16 cellular contexts compared by ENCODE assay signal in the genomic region with DNA sequence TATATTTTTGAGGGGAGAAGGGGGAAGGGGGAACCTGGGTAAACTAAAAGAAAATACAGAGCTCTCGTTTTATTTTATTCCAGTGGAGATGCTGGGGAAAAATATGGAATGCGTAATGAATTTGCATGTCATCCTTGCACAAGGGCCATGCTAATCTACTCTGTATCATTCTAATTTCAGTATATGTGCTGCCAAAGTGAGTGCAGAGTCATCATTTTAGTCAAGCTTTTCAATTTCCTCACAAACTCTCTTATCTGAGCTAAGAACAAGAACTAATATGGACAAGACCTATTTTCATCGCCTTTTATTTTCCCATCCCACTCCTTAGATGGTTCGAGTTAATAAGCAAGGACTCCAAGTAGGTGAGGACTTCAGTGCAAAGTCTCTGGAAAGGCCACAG. TPM values are rescaled to one million over a fixed set of nuclear protein-coding genes. Genes with fewer than 3 reads are reported as not detected.
A peak's percentile ranks its signal among the peaks of the same experiment; 100 is the strongest.
DNase-seq lines count a peak whose midpoint lies in the region; ATAC-seq, FAIRE-seq and TF ChIP-seq lines count a peak whose summit lies in the region.
"Had no signal": no experiment of that assay in that cellular context is flagged by ENCODE, and none has a peak within 500 bp of the region (broad histone marks: within the 10 kb centered on the region; RNA-seq: fewer than 3 reads in every experiment).

No MANE protein-coding gene starts in this region.

- H3K9me3 ChIP-seq in right lobe of liver (no peaks in the 10 kb centered on the region), HepG2 (ENCODE audit: low read length) (no peaks in the 10 kb centered on the region), gastroesophageal sphincter (no peaks in the 10 kb centered on the region), skeletal muscle tissue (ENCODE audit: control insufficient read depth in 3 of 3, low read length in 3 of 3) (no peaks in the 10 kb centered on the region), PC-9 (ENCODE audit: insufficient read depth, low read depth) (peaks cover 5% of the 10 kb centered on the region; the same call in 1 of the 2 replicates)

- peak overlapping the region in 2 of 3 donors; percentile 40 for H3K27ac ChIP-seq in right lobe of liver
- H3K27ac ChIP-seq in HepG2 (ENCODE audit: extremely low read length, insufficient read depth, low read length), result no peak overlapping the region
- peak overlapping the region in 3 of 4 donors; percentile 15 to 26 (median 20) for H3K27ac ChIP-seq in gastroesophageal sphincter
- H3K27ac ChIP-seq in skeletal muscle tissue (ENCODE audit: low read depth, low read length), result peak overlapping the region; percentile 12
- H3K27ac ChIP-seq in PC-9, result no peak overlapping the region

- H3K79me2 ChIP-seq in HepG2 (ENCODE audit: insufficient read depth, low read length), result no peaks in the 10 kb centered on the region
- H3K79me2 ChIP-seq in PC-9 (ENCODE audit: low read depth), result no peaks in the 10 kb centered on the region

- TF ChIP-seq POLR2A in right lobe of liver (IDR thresholded peaks at IDR 0.05), result no peak
- TF ChIP-seq POLR2A in HepG2 (IDR thresholded peaks at IDR 0.05; ENCODE audit: insufficient read depth in 1 of 2, low read depth in 2 of 2, low read length in 2 of 2), result no peak
- TF ChIP-seq POLR2A in gastroesophageal sphincter (IDR thresholded peaks at IDR 0.05), result no peak

- no peak for TF ChIP-seq RAD21 in HepG2 (CRISPR knock-in tag; IDR thresholded peaks at IDR 0.05)

- no peak overlapping the region for H3K27ac Mint-ChIP-seq in activated CD8-positive, alpha-beta memory T cell treated with anti-CD3 and anti-CD28 coated beads, Interleukin-2, amount 10 ng/mL, durations not matched to agents 7 days and 5 days

- no peaks in the 10 kb centered on the region for H3F3A ChIP-seq in PC-9 (ENCODE audit: insufficient read depth, low read depth)

- H3K4me1 Mint-ChIP-seq in activated CD8-positive, alpha-beta memory T cell treated with anti-CD3 and anti-CD28 coated beads, Interleukin-2, amount 10 ng/mL, durations not matched to agents 7 days and 5 days, result no peaks in the 10 kb centered on the region

- H3K9ac ChIP-seq in HepG2 (ENCODE audit: insufficient read depth, low read depth, low read length) (no peak overlapping the region), skeletal muscle tissue (ENCODE audit: low read depth in 1 of 3, low read length in 3 of 3) (no peak overlapping the region)

- H3K9me3 Mint-ChIP-seq in activated CD8-positive, alpha-beta memory T cell treated with anti-CD3 and anti-CD28 coated beads, Interleukin-2, amount 10 ng/mL, durations not matched to agents 7 days and 5 days (ENCODE audit: low read depth), result peaks cover 5% of the 10 kb centered on the region

- in situ Hi-C loops in HepG2 (cut with HindIII; ENCODE audit: extremely low pct_ligation_motif_present, low pct_unique_long_range_greater_than_20kb), result no loop called here

- intact Hi-C loops in right lobe of liver (cut with DNase I), result no loop called here
- intact Hi-C loops in HepG2 (cut with micrococcal nuclease; ENCODE audit: unreplicated experiment), result no loop called here
- intact Hi-C loops in PC-9 (cut with micrococcal nuclease; ENCODE audit: unreplicated experiment), result no loop called here

- no peaks in the 10 kb centered on the region for H3K4me1 ChIP-seq in right lobe of liver
- H3K4me1 ChIP-seq in HepG2 (ENCODE audit: insufficient read depth, low read length), result peaks cover 9% of the 10 kb centered on the region; the same call in 1 of the 2 replicates
- no peaks in the 10 kb centered on the region for H3K4me1 ChIP-seq in gastroesophageal sphincter
- no peaks in the 10 kb centered on the region for H3K4me1 ChIP-seq in skeletal muscle tissue (ENCODE audit: control insufficient read depth in 3 of 3, insufficient read depth in 3 of 3, low read length in 3 of 3)
- peaks cover 12% of the 10 kb centered on the region; the same call in 1 of the 2 replicates for H3K4me1 ChIP-seq in PC-9 (replicated peaks; ENCODE audit: insufficient read depth)

- no peak for TF ChIP-seq CTCF in right lobe of liver (IDR thresholded peaks at IDR 0.05)
- TF ChIP-seq CTCF in HepG2 (CRISPR knock-in tag; IDR thresholded peaks at IDR 0.05), result no peak
- no peak for TF ChIP-seq CTCF in gastroesophageal sphincter (IDR thresholded peaks at IDR 0.05)
- TF ChIP-seq CTCF in PC-9 (conservative IDR thresholded peaks at IDR 0.05), result no peak

- POLR2A ChIA-PET in HepG2 (lab: Yijun Ruan, JAX), result interaction anchor here (1.5 kb wide), 1 partner anchor 18 kb away, joined by 5 read pairs; no protein-coding TSS in a partner anchor
- POLR2A ChIA-PET in PC-9 (lab: Charles Lee; ENCODE audit: unreplicated experiment), result interaction anchor here (0.5 kb wide), 1 partner anchor 51 kb away, joined by 8 read pairs; no protein-coding TSS in a partner anchor

- H3K4me3 Mint-ChIP-seq in activated CD8-positive, alpha-beta memory T cell treated with anti-CD3 and anti-CD28 coated beads, Interleukin-2, amount 10 ng/mL, durations not matched to agents 7 days and 5 days, result no peak overlapping the region
- H3K4me3 Mint-ChIP-seq: CD4-positive, CD25-positive, alpha-beta regulatory T cell had no signal

- no peaks in the 10 kb centered on the region for H4K20me1 ChIP-seq in HepG2 (ENCODE audit: insufficient read depth, low read length)
- no peaks in the 10 kb centered on the region for H4K20me1 ChIP-seq in PC-9 (ENCODE audit: insufficient read depth)

- WGBS in right lobe of liver (ENCODE audit: insufficient coverage, low coverage, low lambda C conversion rate, missing lambda C conversion rate), result 77% methylated on average over 4 of the region's 4 CpGs
- 36% methylated on average over 4 of the region's 4 CpGs for WGBS in HepG2 (ENCODE audit: low lambda C conversion rate)
- 73 to 91% methylated on average over 2 to 3 of the region's 4 CpGs for WGBS in gastroesophageal sphincter (ENCODE audit: low coverage in 1 of 2), 2 donors

- BruUV-seq in HepG2 (replicated peaks; lab: Mats Ljungman, UMichigan) (no TSS peak), PC-9 (replicated peaks; lab: Mats Ljungman, UMichigan) (no TSS peak)

- DNase-seq in right lobe of liver (no peak), HepG2 (ENCODE audit: low spot score) (no peak), KG1 (lab: John Stamatoyannopoulos, UW) (no peak), PC-9 (no peak)
- DNase-seq in effector CD8-positive, alpha-beta T cell (lab: John Stamatoyannopoulos, UW), result no peak
- no peak for DNase-seq in activated CD8-positive, alpha-beta memory T cell treated with anti-CD3 and anti-CD28 coated beads, Interleukin-2, amount 10 ng/mL, durations not matched to agents 7 days and 5 days
- DNase-seq: CD4-positive, CD25-positive, alpha-beta regulatory T cell; DMS53; IMR-90; NCI-H1417 treated with DMSO at 0.1 percent for 48 hours; NCI-H2029 treated with DMSO at 0.1 percent for 48 hours; NCI-H526 had no signal

- H3K9me2 ChIP-seq in PC-9 (ENCODE audit: insufficient read depth), result peaks cover 1% of the 10 kb centered on the region; the same call in 1 of the 2 replicates

- no peaks in the 10 kb centered on the region for H3K27me3 ChIP-seq in right lobe of liver
- H3K27me3 ChIP-seq in HepG2 (ENCODE audit: control insufficient read depth in 1 of 2, insufficient read depth in 2 of 2, low read length in 2 of 2), result peaks cover 5 to 38% of the 10 kb centered on the region in 2 experiments; a peak in 3 of 5 replicates
- no peaks in the 10 kb centered on the region for H3K27me3 ChIP-seq in gastroesophageal sphincter
- H3K27me3 ChIP-seq in skeletal muscle tissue (ENCODE audit: control insufficient read depth in 3 of 3, insufficient read depth in 3 of 3, low read length in 3 of 3), result peaks cover 0 to 4% (median 3%) of the 10 kb centered on the region in 3 donors
- H3K27me3 ChIP-seq in PC-9 (ENCODE audit: insufficient read depth, low read depth), result peaks cover 26% of the 10 kb centered on the region

- H2AFZ ChIP-seq in HepG2 (ENCODE audit: low read length) (no peak overlapping the region), PC-9 (no peak overlapping the region)

- no peaks in the 10 kb centered on the region for H3K36me3 ChIP-seq in right lobe of liver
- H3K36me3 ChIP-seq in HepG2 (replicated peaks in 1 of 2; ENCODE audit: control insufficient read depth in 1 of 2, insufficient read depth in 2 of 2, low read length in 2 of 2), result no peaks in the 10 kb centered on the region
- H3K36me3 ChIP-seq in gastroesophageal sphincter, result no peaks in the 10 kb centered on the region
- no peaks in the 10 kb centered on the region for H3K36me3 ChIP-seq in skeletal muscle tissue (ENCODE audit: control insufficient read depth in 3 of 3, insufficient read depth in 3 of 3, low read length in 3 of 3)
- H3K36me3 ChIP-seq in PC-9 (ENCODE audit: low read depth), result no peaks in the 10 kb centered on the region

- peaks cover 12% of the 10 kb centered on the region for H3K36me3 Mint-ChIP-seq in activated CD8-positive, alpha-beta memory T cell treated with anti-CD3 and anti-CD28 coated beads, Interleukin-2, amount 10 ng/mL, durations not matched to agents 7 days and 5 days
- H3K36me3 Mint-ChIP-seq: CD4-positive, CD25-positive, alpha-beta regulatory T cell had no signal

- no peak for FAIRE-seq in HepG2 (lab: Jason Lieb, UNC)
- FAIRE-seq: A204.1, H54 had no signal

- no peak for ATAC-seq in right lobe of liver
- ATAC-seq in HepG2, result no peak
- ATAC-seq in gastroesophageal sphincter, result no peak
- no peak for ATAC-seq in activated CD8-positive, alpha-beta memory T cell treated with anti-CD3 and anti-CD28 coated beads, Interleukin-2, amount 10 ng/mL, durations not matched to agents 7 days and 5 days

- CTCF ChIA-PET in HepG2 (lab: Yijun Ruan, JAX; ENCODE audit: low intra/inter-chr PET ratio, low total read pairs), result no interaction called here
- CTCF ChIA-PET in activated CD8-positive, alpha-beta memory T cell treated with anti-CD3 and anti-CD28 coated beads, Interleukin-2, amount 10 ng/mL, durations not matched to agents 7 days and 5 days (lab: Charles Lee), result no interaction called here
- CTCF ChIA-PET in PC-9 (lab: Charles Lee), result no interaction called here

- H3K4me3 ChIP-seq in right lobe of liver (no peak overlapping the region), HepG2 (replicated peaks in 1 of 3; ENCODE audit: insufficient read depth in 1 of 3, low read depth in 2 of 3, low read length in 3 of 3) (no peak overlapping the region), gastroesophageal sphincter (no peak overlapping the region), skeletal muscle tissue (ENCODE audit: low read length in 3 of 3) (no peak overlapping the region), PC-9 (no peak overlapping the region)

- no peak overlapping the region for H3K4me2 ChIP-seq in HepG2 (ENCODE audit: low read depth, low read length)
- H3K4me2 ChIP-seq in PC-9, result no peak overlapping the region

- no peak for TF ChIP-seq EP300 in HepG2 (IDR thresholded peaks at IDR 0.05; ENCODE audit: low read depth in 2 of 2, low read length in 2 of 2)
- TF ChIP-seq EP300 in HepG2 (CRISPR knock-in tag; IDR thresholded peaks at IDR 0.05; ENCODE audit: borderline replicate concordance), result no peak
- no peak for TF ChIP-seq EP300 in gastroesophageal sphincter (IDR thresholded peaks at IDR 0.05)

- peaks cover 6% of the 10 kb centered on the region for H3K27me3 Mint-ChIP-seq in activated CD8-positive, alpha-beta memory T cell treated with anti-CD3 and anti-CD28 coated beads, Interleukin-2, amount 10 ng/mL, durations not matched to agents 7 days and 5 days

RNA-seq across cellular contexts. Expression of a gene that starts 13.2 kb away (rescaled TPM):
- total RNA-seq in right lobe of liver (1 to 10 TPM; 2.7 to 6.3 (median 3.9) TPM), HepG2 (2016; rRNA removed; fragmentation: Illumina TruSeq; extraction: Trizol) (not detected in 2 replicates), gastroesophageal sphincter (10 to 100 TPM in 2 of 4 donors, 1 to 10 TPM in 2; 3.4 to 13.7 (median 7.8) TPM), skeletal muscle tissue (0.52 TPM), PC-9 (2021) (not detected in 2 replicates)
- total RNA-seq in HepG2 (2016; cell fraction: cytosol; rRNA removed; fragmentation: Illumina TruSeq; extraction: Trizol; ENCODE audit: low read depth), result not detected in 2 replicates
- total RNA-seq in HepG2 (2016; cell fraction: insoluble cytoplasmic fraction; rRNA removed; fragmentation: Illumina TruSeq; extraction: Trizol), result not detected in 2 replicates
- total RNA-seq in HepG2 (2016; cell fraction: membrane; rRNA removed; fragmentation: Illumina TruSeq; extraction: Trizol), result not detected in 2 replicates
- total RNA-seq in HepG2 (2016; cell fraction: nucleus; rRNA removed; fragmentation: Illumina TruSeq; extraction: Trizol), result not detected in 2 replicates
- 0.09 TPM in 1 of 2 replicates, not detected in the other for polyA plus RNA-seq in HepG2 (2011; rRNA removed)
- polyA plus RNA-seq in HepG2 (2011; cell fraction: cytosol; rRNA removed), result 0.04 TPM in 1 of 2 replicates, not detected in the other
- not detected in 2 replicates for polyA plus RNA-seq in HepG2 (2011; cell fraction: nucleus; rRNA removed)
- not detected in 2 replicates for polyA plus RNA-seq in HepG2 (2012)
- not detected in 2 replicates for polyA plus RNA-seq in HepG2 (2016; cell fraction: cytosol; fragmentation: Illumina TruSeq; extraction: Trizol; ENCODE audit: low read depth)
- not detected in 2 replicates for polyA plus RNA-seq in HepG2 (2016; cell fraction: insoluble cytoplasmic fraction; fragmentation: Illumina TruSeq; extraction: Trizol; ENCODE audit: low read depth)
- polyA plus RNA-seq in HepG2 (2016; cell fraction: membrane; fragmentation: Illumina TruSeq; extraction: Trizol; ENCODE audit: low read depth), result not detected in 2 replicates
- polyA plus RNA-seq in HepG2 (2016; cell fraction: nucleus; fragmentation: Illumina TruSeq; extraction: Trizol; ENCODE audit: insufficient read depth, low read depth), result not detected in 2 replicates
- polyA minus RNA-seq in HepG2 (2011; rRNA and poly(A)+ RNA removed; ENCODE audit: low replicate concordance), result 0.44 TPM in 1 of 2 replicates, not detected in the other
- not detected in 2 replicates for polyA minus RNA-seq in HepG2 (2011; cell fraction: cytosol; rRNA and poly(A)+ RNA removed)
- polyA minus RNA-seq in HepG2 (2011; cell fraction: nucleus; rRNA and poly(A)+ RNA removed), result not detected in 2 replicates
- not detected for total RNA-seq in activated CD8-positive, alpha-beta memory T cell treated with anti-CD3 and anti-CD28 coated beads, Interleukin-2, amount 10 ng/mL, durations not matched to agents 7 days and 5 days
- total RNA-seq: CD4-positive, CD25-positive, alpha-beta regulatory T cell; IMR-90 had no signal
- polyA plus RNA-seq: CD4-positive, CD25-positive, alpha-beta regulatory T cell; IMR-90 had no signal

RNA-seq across cellular contexts. Expression of a gene that starts 13.2 kb away (rescaled TPM):
- total RNA-seq in right lobe of liver (1 to 10 TPM; 2.4 to 9.7 (median 5.8) TPM), HepG2 (2016; rRNA removed; fragmentation: Illumina TruSeq; extraction: Trizol) (not detected in 2 replicates), gastroesophageal sphincter (10 to 100 TPM in 1 of 4 donors, 1 to 10 TPM in 1, under 1 TPM in 1, not detected in 1; 0.85 to 14.1 (median 3.2) TPM), skeletal muscle tissue (1.6 TPM), PC-9 (2021) (not detected in 2 replicates)
- not detected in 2 replicates for total RNA-seq in HepG2 (2016; cell fraction: cytosol; rRNA removed; fragmentation: Illumina TruSeq; extraction: Trizol; ENCODE audit: low read depth)
- not detected in 2 replicates for total RNA-seq in HepG2 (2016; cell fraction: insoluble cytoplasmic fraction; rRNA removed; fragmentation: Illumina TruSeq; extraction: Trizol)
- not detected in 2 replicates for total RNA-seq in HepG2 (2016; cell fraction: membrane; rRNA removed; fragmentation: Illumina TruSeq; extraction: Trizol)
- not detected in 2 replicates for total RNA-seq in HepG2 (2016; cell fraction: nucleus; rRNA removed; fragmentation: Illumina TruSeq; extraction: Trizol)
- not detected in 2 replicates for polyA plus RNA-seq in HepG2 (2011; rRNA removed)
- 0.13 TPM in 1 of 2 replicates, not detected in the other for polyA plus RNA-seq in HepG2 (2011; cell fraction: cytosol; rRNA removed)
- not detected in 2 replicates for polyA plus RNA-seq in HepG2 (2011; cell fraction: nucleus; rRNA removed)
- not detected in 2 replicates for polyA plus RNA-seq in HepG2 (2012)
- polyA plus RNA-seq in HepG2 (2016; cell fraction: cytosol; fragmentation: Illumina TruSeq; extraction: Trizol; ENCODE audit: low read depth), result not detected in 2 replicates
- polyA plus RNA-seq in HepG2 (2016; cell fraction: insoluble cytoplasmic fraction; fragmentation: Illumina TruSeq; extraction: Trizol; ENCODE audit: low read depth), result not detected in 2 replicates
- polyA plus RNA-seq in HepG2 (2016; cell fraction: membrane; fragmentation: Illumina TruSeq; extraction: Trizol; ENCODE audit: low read depth), result not detected in 2 replicates
- not detected in 2 replicates for polyA plus RNA-seq in HepG2 (2016; cell fraction: nucleus; fragmentation: Illumina TruSeq; extraction: Trizol; ENCODE audit: insufficient read depth, low read depth)
- not detected in 2 replicates for polyA minus RNA-seq in HepG2 (2011; rRNA and poly(A)+ RNA removed; ENCODE audit: low replicate concordance)
- not detected in 2 replicates for polyA minus RNA-seq in HepG2 (2011; cell fraction: cytosol; rRNA and poly(A)+ RNA removed)
- polyA minus RNA-seq in HepG2 (2011; cell fraction: nucleus; rRNA and poly(A)+ RNA removed), result not detected in 2 replicates
- under 1 TPM in 1 of 2 experiments, not detected in 1; 0.23 TPM for total RNA-seq in activated CD8-positive, alpha-beta memory T cell treated with anti-CD3 and anti-CD28 coated beads, Interleukin-2, amount 10 ng/mL, durations not matched to agents 7 days and 5 days
- total RNA-seq: CD4-positive, CD25-positive, alpha-beta regulatory T cell had no signal
- polyA plus RNA-seq: CD4-positive, CD25-positive, alpha-beta regulatory T cell had no signal

RNA-seq across cellular contexts. Expression of a gene that starts 16.4 kb away (rescaled TPM):
- 10 to 100 TPM in 2 of 6 experiments, 1 to 10 TPM in 4; 6.1 to 16.9 (median 9.3) TPM for total RNA-seq in right lobe of liver
- total RNA-seq in HepG2 (2016; rRNA removed; fragmentation: Illumina TruSeq; extraction: Trizol), result 0.27 TPM in 1 of 2 replicates, not detected in the other
- total RNA-seq in HepG2 (2016; cell fraction: cytosol; rRNA removed; fragmentation: Illumina TruSeq; extraction: Trizol; ENCODE audit: low read depth), result not detected in 2 replicates
- 0.28 TPM in 1 of 2 replicates, not detected in the other for total RNA-seq in HepG2 (2016; cell fraction: insoluble cytoplasmic fraction; rRNA removed; fragmentation: Illumina TruSeq; extraction: Trizol)
- 0.10 and 0.12 TPM in 2 replicates for total RNA-seq in HepG2 (2016; cell fraction: membrane; rRNA removed; fragmentation: Illumina TruSeq; extraction: Trizol)
- 0.22 and 0.81 TPM in 2 replicates for total RNA-seq in HepG2 (2016; cell fraction: nucleus; rRNA removed; fragmentation: Illumina TruSeq; extraction: Trizol)
- 0.61 and 0.89 TPM in 2 replicates for polyA plus RNA-seq in HepG2 (2011; rRNA removed)
- polyA plus RNA-seq in HepG2 (2011; cell fraction: cytosol; rRNA removed), result 0.15 and 0.34 TPM in 2 replicates
- 2.7 and 3.0 TPM in 2 replicates for polyA plus RNA-seq in HepG2 (2011; cell fraction: nucleus; rRNA removed)
- 0.66 and 0.83 TPM in 2 replicates for polyA plus RNA-seq in HepG2 (2012)
- polyA plus RNA-seq in HepG2 (2016; cell fraction: cytosol; fragmentation: Illumina TruSeq; extraction: Trizol; ENCODE audit: low read depth), result 0.16 and 0.20 TPM in 2 replicates
- not detected in 2 replicates for polyA plus RNA-seq in HepG2 (2016; cell fraction: insoluble cytoplasmic fraction; fragmentation: Illumina TruSeq; extraction: Trizol; ENCODE audit: low read depth)
- 0.19 and 0.20 TPM in 2 replicates for polyA plus RNA-seq in HepG2 (2016; cell fraction: membrane; fragmentation: Illumina TruSeq; extraction: Trizol; ENCODE audit: low read depth)
- polyA plus RNA-seq in HepG2 (2016; cell fraction: nucleus; fragmentation: Illumina TruSeq; extraction: Trizol; ENCODE audit: insufficient read depth, low read depth), result 0.85 and 1.2 TPM in 2 replicates
- polyA minus RNA-seq in HepG2 (2011; rRNA and poly(A)+ RNA removed; ENCODE audit: low replicate concordance), result 0.33 TPM in 1 of 2 replicates, not detected in the other
- polyA minus RNA-seq in HepG2 (2011; cell fraction: cytosol; rRNA and poly(A)+ RNA removed), result not detected in 2 replicates
- 1.4 and 1.9 TPM in 2 replicates for polyA minus RNA-seq in HepG2 (2011; cell fraction: nucleus; rRNA and poly(A)+ RNA removed)
- 10 to 100 TPM in 2 of 4 donors, 1 to 10 TPM in 2; 5.9 to 24.5 (median 13.7) TPM for total RNA-seq in gastroesophageal sphincter
- total RNA-seq in skeletal muscle tissue, result under 0.01 TPM
- total RNA-seq in activated CD8-positive, alpha-beta memory T cell treated with anti-CD3 and anti-CD28 coated beads, Interleukin-2, amount 10 ng/mL, durations not matched to agents 7 days and 5 days, result 1 to 10 TPM in 1 of 2 experiments, under 1 TPM in 1; 0.87 to 4.6 TPM
- total RNA-seq in PC-9 (2021), result 0.20 and 0.53 TPM in 2 replicates
- total RNA-seq: IMR-90 had no signal

RNA-seq across cellular contexts. Expression of a gene that starts 41.0 kb away (rescaled TPM):
- total RNA-seq in right lobe of liver, result 100 to 1,000 TPM; 128 to 152 (median 148) TPM
- 541 and 772 TPM in 2 replicates for total RNA-seq in HepG2 (2016; rRNA removed; fragmentation: Illumina TruSeq; extraction: Trizol)
- 74.4 and 81.4 TPM in 2 replicates for total RNA-seq in HepG2 (2016; cell fraction: cytosol; rRNA removed; fragmentation: Illumina TruSeq; extraction: Trizol; ENCODE audit: low read depth)
- total RNA-seq in HepG2 (2016; cell fraction: insoluble cytoplasmic fraction; rRNA removed; fragmentation: Illumina TruSeq; extraction: Trizol), result 539 and 786 TPM in 2 replicates
- total RNA-seq in HepG2 (2016; cell fraction: membrane; rRNA removed; fragmentation: Illumina TruSeq; extraction: Trizol), result 177 and 193 TPM in 2 replicates
- 163 and 174 TPM in 2 replicates for total RNA-seq in HepG2 (2016; cell fraction: nucleus; rRNA removed; fragmentation: Illumina TruSeq; extraction: Trizol)
- 209 and 297 TPM in 2 replicates for polyA plus RNA-seq in HepG2 (2011; rRNA removed)
- 185 and 234 TPM in 2 replicates for polyA plus RNA-seq in HepG2 (2011; cell fraction: cytosol; rRNA removed)
- polyA plus RNA-seq in HepG2 (2011; cell fraction: nucleus; rRNA removed), result 41.9 and 44.4 TPM in 2 replicates
- polyA plus RNA-seq in HepG2 (2012), result 196 and 251 TPM in 2 replicates
- 96.2 and 101 TPM in 2 replicates for polyA plus RNA-seq in HepG2 (2016; cell fraction: cytosol; fragmentation: Illumina TruSeq; extraction: Trizol; ENCODE audit: low read depth)
- 672 and 700 TPM in 2 replicates for polyA plus RNA-seq in HepG2 (2016; cell fraction: insoluble cytoplasmic fraction; fragmentation: Illumina TruSeq; extraction: Trizol; ENCODE audit: low read depth)
- polyA plus RNA-seq in HepG2 (2016; cell fraction: membrane; fragmentation: Illumina TruSeq; extraction: Trizol; ENCODE audit: low read depth), result 146 and 153 TPM in 2 replicates
- polyA plus RNA-seq in HepG2 (2016; cell fraction: nucleus; fragmentation: Illumina TruSeq; extraction: Trizol; ENCODE audit: insufficient read depth, low read depth), result 225 and 252 TPM in 2 replicates
- 137 and 342 TPM in 2 replicates for polyA minus RNA-seq in HepG2 (2011; rRNA and poly(A)+ RNA removed; ENCODE audit: low replicate concordance)
- polyA minus RNA-seq in HepG2 (2011; cell fraction: cytosol; rRNA and poly(A)+ RNA removed), result 103 and 109 TPM in 2 replicates
- polyA minus RNA-seq in HepG2 (2011; cell fraction: nucleus; rRNA and poly(A)+ RNA removed), result 22.0 and 30.5 TPM in 2 replicates
- 100 to 1,000 TPM; 166 to 232 (median 192) TPM for total RNA-seq in gastroesophageal sphincter
- total RNA-seq in skeletal muscle tissue, result 265 TPM
- total RNA-seq in activated CD8-positive, alpha-beta memory T cell treated with anti-CD3 and anti-CD28 coated beads, Interleukin-2, amount 10 ng/mL, durations not matched to agents 7 days and 5 days, result 100 to 1,000 TPM; 215 to 266 TPM
- total RNA-seq in PC-9 (2021), result 183 and 212 TPM in 2 replicates

RNA-seq across cellular contexts. Expression of a gene that starts 41.2 kb away (rescaled TPM):
- 10 to 100 TPM; 11.4 to 27.3 (median 14.0) TPM for total RNA-seq in right lobe of liver
- 90.6 and 93.3 TPM in 2 replicates for total RNA-seq in HepG2 (2016; rRNA removed; fragmentation: Illumina TruSeq; extraction: Trizol)
- total RNA-seq in HepG2 (2016; cell fraction: cytosol; rRNA removed; fragmentation: Illumina TruSeq; extraction: Trizol; ENCODE audit: low read depth), result 10.9 and 11.3 TPM in 2 replicates
- total RNA-seq in HepG2 (2016; cell fraction: insoluble cytoplasmic fraction; rRNA removed; fragmentation: Illumina TruSeq; extraction: Trizol), result 90.6 and 93.0 TPM in 2 replicates
- 27.9 and 29.9 TPM in 2 replicates for total RNA-seq in HepG2 (2016; cell fraction: membrane; rRNA removed; fragmentation: Illumina TruSeq; extraction: Trizol)
- 45.5 and 50.4 TPM in 2 replicates for total RNA-seq in HepG2 (2016; cell fraction: nucleus; rRNA removed; fragmentation: Illumina TruSeq; extraction: Trizol)
- 96.3 and 108 TPM in 2 replicates for polyA plus RNA-seq in HepG2 (2011; rRNA removed)
- polyA plus RNA-seq in HepG2 (2011; cell fraction: cytosol; rRNA removed), result 79.1 and 89.1 TPM in 2 replicates
- 150 and 155 TPM in 2 replicates for polyA plus RNA-seq in HepG2 (2011; cell fraction: nucleus; rRNA removed)
- 29.9 and 30.8 TPM in 2 replicates for polyA plus RNA-seq in HepG2 (2012)
- 10.9 and 11.6 TPM in 2 replicates for polyA plus RNA-seq in HepG2 (2016; cell fraction: cytosol; fragmentation: Illumina TruSeq; extraction: Trizol; ENCODE audit: low read depth)
- 83.1 and 89.4 TPM in 2 replicates for polyA plus RNA-seq in HepG2 (2016; cell fraction: insoluble cytoplasmic fraction; fragmentation: Illumina TruSeq; extraction: Trizol; ENCODE audit: low read depth)
- polyA plus RNA-seq in HepG2 (2016; cell fraction: membrane; fragmentation: Illumina TruSeq; extraction: Trizol; ENCODE audit: low read depth), result 20.8 and 22.9 TPM in 2 replicates
- polyA plus RNA-seq in HepG2 (2016; cell fraction: nucleus; fragmentation: Illumina TruSeq; extraction: Trizol; ENCODE audit: insufficient read depth, low read depth), result 63.2 and 65.3 TPM in 2 replicates
- 267 TPM in 2 replicates for polyA minus RNA-seq in HepG2 (2011; rRNA and poly(A)+ RNA removed; ENCODE audit: low replicate concordance)
- 35.8 and 44.4 TPM in 2 replicates for polyA minus RNA-seq in HepG2 (2011; cell fraction: cytosol; rRNA and poly(A)+ RNA removed)
- polyA minus RNA-seq in HepG2 (2011; cell fraction: nucleus; rRNA and poly(A)+ RNA removed), result 51.8 and 62.4 TPM in 2 replicates
- total RNA-seq in gastroesophageal sphincter, result 10 to 100 TPM; 20.5 to 33.5 (median 28.7) TPM
- total RNA-seq in skeletal muscle tissue, result 13.0 TPM
- 10 to 100 TPM; 29.6 to 37.5 TPM for total RNA-seq in activated CD8-positive, alpha-beta memory T cell treated with anti-CD3 and anti-CD28 coated beads, Interleukin-2, amount 10 ng/mL, durations not matched to agents 7 days and 5 days
- 20.6 and 23.7 TPM in 2 replicates for total RNA-seq in PC-9 (2021)

Comparison
In these comparisons a context has a peak if more than half of its experiments do, and no peak if none do; other contexts are left out.
1. H3K27ac ChIP-seq: peak in right lobe of liver (2 of 3), gastroesophageal sphincter (3 of 4) and skeletal muscle tissue (single experiment); none in HepG2 (single experiment) and PC-9 (single experiment).